24 cellular contexts compared by ENCODE assay signal in the genomic region with DNA sequence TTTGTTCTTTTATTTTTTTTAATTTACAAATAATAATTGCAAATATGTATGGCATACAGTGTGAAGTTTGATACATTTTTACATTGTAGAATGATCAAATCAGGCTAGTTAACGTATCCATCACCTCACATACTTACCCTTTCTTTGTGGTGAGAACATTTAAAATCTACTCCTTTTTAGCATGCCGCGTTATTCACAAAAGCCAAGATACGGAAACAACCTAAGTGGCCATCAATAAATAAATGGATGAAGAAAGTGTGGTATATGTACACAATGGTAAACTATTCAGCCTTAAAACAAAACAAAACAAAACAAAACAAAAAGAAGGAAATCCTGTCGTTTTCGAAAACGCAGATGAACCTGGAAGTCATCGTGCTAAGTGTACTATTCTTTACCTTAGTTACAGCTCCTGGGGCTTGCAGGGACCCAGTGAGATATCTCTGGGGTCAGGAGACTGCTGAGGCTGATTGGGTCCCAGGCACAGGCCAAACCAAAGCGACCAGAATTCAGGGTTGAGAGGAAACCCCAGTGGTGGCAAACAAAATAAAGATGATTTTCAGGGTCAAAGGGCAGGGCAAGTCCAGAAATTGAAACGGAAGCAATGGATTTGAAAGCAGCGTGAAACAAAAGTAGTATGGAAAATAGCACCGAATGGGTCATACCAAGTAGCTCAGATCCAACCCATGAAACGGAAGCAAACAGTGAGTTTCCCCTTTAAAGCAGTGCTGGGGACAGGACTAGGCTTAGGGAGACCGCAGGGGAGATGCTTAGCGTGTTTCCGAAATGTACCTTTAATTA.
"Had no signal": no experiment of that assay in that cellular context is flagged by ENCODE, and none has a peak within 500 bp of the region (broad histone marks: within the 10 kb centered on the region; RNA-seq: fewer than 3 reads in every experiment).

No MANE protein-coding gene starts in this region.

- H3K9me3 Mint-ChIP-seq: activated CD4-positive, alpha-beta T cell treated with anti-CD3 and anti-CD28 coated beads, Interleukin-2, amount 10 ng/mL, durations not matched to agents 24 days and 14 days; activated naive CD4-positive, alpha-beta T cell treated with anti-CD3 and anti-CD28 coated beads for 36 hours; activated T-cell treated with anti-CD3 and anti-CD28 coated beads, Interleukin-2, amount 50 U/mL, for 4 hours; activated T-helper 17 cell treated with anti-CD3 and anti-CD28 coated beads, Interleukin-2, amount 50 U/mL, for 72 hours; T-helper 1 cell treated with Interleukin-12 subunit alpha and Interleukin-12 subunit beta and Interleukin-4 antibody, amounts not matched to agents 30 μg/mL and 1 μg/mL, for 36 hours had no signal

- H3K36me3 ChIP-seq: Peyer's patch, SJSA1 had no signal

- H3K4me3 ChIP-seq: Peyer's patch, SJSA1 had no signal

- H3K9me3 ChIP-seq: Peyer's patch, SJSA1 had no signal

- H3K27ac Mint-ChIP-seq: activated B cell treated with CpG ODN at 0.5 μM for 24 hours; activated CD4-positive, alpha-beta T cell treated with anti-CD3 and anti-CD28 coated beads, Interleukin-2, amount 10 ng/mL, durations not matched to agents 24 days and 14 days; activated CD8-positive, alpha-beta memory T cell treated with anti-CD3 and anti-CD28 coated beads, Interleukin-2, amount 10 ng/mL, durations not matched to agents 7 days and 5 days; activated naive CD4-positive, alpha-beta T cell treated with anti-CD3 and anti-CD28 coated beads for 36 hours; activated naive CD8-positive, alpha-beta T cell; activated T-helper 17 cell treated with anti-CD3 and anti-CD28 coated beads, Interleukin-2, amount 50 U/mL, for 72 hours; T-helper 1 cell treated with Interleukin-12 subunit alpha and Interleukin-12 subunit beta and Interleukin-4 antibody, amounts not matched to agents 30 μg/mL and 1 μg/mL, for 36 hours had no signal

- DNase-seq: activated B cell treated with CpG ODN at 0.5 μM for 24 hours; activated CD4-positive, alpha-beta T cell treated with anti-CD3 and anti-CD28 coated beads for 1 hour; activated CD4-positive, alpha-beta T cell treated with anti-CD3 and anti-CD28 coated beads, Interleukin-2, amount 10 ng/mL, durations not matched to agents 24 days and 14 days; activated CD4-positive, alpha-beta T cell treated with anti-CD3 and anti-CD28 coated beads, Interleukin-2, amount 50 U/mL, for 48 hours; activated CD8-positive, alpha-beta memory T cell treated with anti-CD3 and anti-CD28 coated beads, Interleukin-2, amount 10 ng/mL, durations not matched to agents 7 days and 5 days; activated gamma-delta T cell; activated naive CD4-positive, alpha-beta T cell treated with anti-CD3 and anti-CD28 coated beads for 36 hours; activated T-cell treated with anti-CD3 and anti-CD28 coated beads, Interleukin-2, amount 50 U/mL, for 4 hours; anterior cingulate cortex; NCI-H1092; NCI-H1417 treated with DMSO at 0.1 percent for 48 hours; NCI-H1694; NCI-H2029; NCI-H2107; NCI-H226; NCI-H774; Peyer's patch; SHP77 had no signal

- H3K4me3 Mint-ChIP-seq: activated B cell treated with CpG ODN at 0.5 μM for 24 hours; activated CD4-positive, alpha-beta T cell treated with anti-CD3 and anti-CD28 coated beads, Interleukin-2, amount 10 ng/mL, durations not matched to agents 24 days and 14 days; activated CD8-positive, alpha-beta memory T cell treated with anti-CD3 and anti-CD28 coated beads, Interleukin-2, amount 10 ng/mL, durations not matched to agents 7 days and 5 days; activated naive CD4-positive, alpha-beta T cell treated with anti-CD3 and anti-CD28 coated beads for 36 hours; activated naive CD8-positive, alpha-beta T cell; activated T-cell treated with anti-CD3 and anti-CD28 coated beads, Interleukin-2, amount 50 U/mL, for 4 hours; activated T-helper 17 cell treated with anti-CD3 and anti-CD28 coated beads, Interleukin-2, amount 50 U/mL, for 72 hours; T-helper 1 cell treated with Interleukin-12 subunit alpha and Interleukin-12 subunit beta and Interleukin-4 antibody, amounts not matched to agents 30 μg/mL and 1 μg/mL, for 36 hours had no signal

- H3K36me3 Mint-ChIP-seq: activated CD8-positive, alpha-beta memory T cell treated with anti-CD3 and anti-CD28 coated beads, Interleukin-2, amount 10 ng/mL, durations not matched to agents 7 days and 5 days; activated naive CD8-positive, alpha-beta T cell had no signal

- H3K27ac ChIP-seq: KMS-11, Peyer's patch, RWPE1, SJSA1 had no signal

- H3K4me1 ChIP-seq: Peyer's patch, SJSA1 had no signal

- H3K4me1 Mint-ChIP-seq: activated B cell treated with CpG ODN at 0.5 μM for 24 hours; activated CD4-positive, alpha-beta T cell treated with anti-CD3 and anti-CD28 coated beads, Interleukin-2, amount 10 ng/mL, durations not matched to agents 24 days and 14 days; activated CD8-positive, alpha-beta memory T cell treated with anti-CD3 and anti-CD28 coated beads, Interleukin-2, amount 10 ng/mL, durations not matched to agents 7 days and 5 days; activated T-helper 17 cell treated with anti-CD3 and anti-CD28 coated beads, Interleukin-2, amount 50 U/mL, for 72 hours had no signal

- ATAC-seq: activated CD8-positive, alpha-beta memory T cell treated with anti-CD3 and anti-CD28 coated beads, Interleukin-2, amount 10 ng/mL, durations not matched to agents 7 days and 5 days; activated T-cell treated with anti-CD3 and anti-CD28 coated beads, Interleukin-2, amount 50 U/mL, for 4 hours; activated T-helper 17 cell treated with anti-CD3 and anti-CD28 coated beads, Interleukin-2, amount 50 U/mL, for 72 hours had no signal

- H3K27me3 Mint-ChIP-seq: activated CD4-positive, alpha-beta T cell treated with anti-CD3 and anti-CD28 coated beads, Interleukin-2, amount 10 ng/mL, durations not matched to agents 24 days and 14 days; activated CD8-positive, alpha-beta memory T cell treated with anti-CD3 and anti-CD28 coated beads, Interleukin-2, amount 10 ng/mL, durations not matched to agents 7 days and 5 days had no signal

- H3K27me3 ChIP-seq: Peyer's patch, SJSA1 had no signal
